8 cellular contexts compared by ENCODE assay signal in the genomic region with DNA sequence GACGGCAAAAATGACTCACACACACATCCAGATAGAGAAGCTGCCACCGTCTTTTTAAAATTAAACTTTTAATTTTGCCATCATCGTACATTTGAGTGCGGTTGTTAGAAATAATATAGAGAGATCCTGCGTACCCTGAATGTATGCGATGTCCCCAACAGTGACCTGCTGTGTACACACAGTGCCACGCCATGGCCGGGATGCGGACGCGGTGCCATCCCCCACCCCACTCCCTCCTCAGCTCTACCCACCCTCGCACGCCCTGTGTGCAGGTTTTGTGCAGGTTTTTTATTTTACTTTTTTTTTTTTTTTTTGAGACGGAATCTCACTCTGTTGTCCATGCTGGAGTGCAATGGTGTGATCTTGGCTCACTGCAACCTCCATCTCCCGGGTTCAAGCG.
"Had no signal": no experiment of that assay in that cellular context is flagged by ENCODE, and none has a peak within 500 bp of the region (broad histone marks: within the 10 kb centered on the region; RNA-seq: fewer than 3 reads in every experiment).

No MANE protein-coding gene starts in this region.

- DNase-seq: H9, HCEC 1CT, IMR-90 had no signal

- FAIRE-seq: H1, H54, HTR-8/SVneo, K562 had no signal

- ATAC-seq: GM23338 had no signal

- H3K27ac Mint-ChIP-seq: GM23338, H9 had no signal

- H2AFZ ChIP-seq: GM23338 had no signal

- H3K4me2 ChIP-seq: GM23338 had no signal

- H3K4me3 ChIP-seq: GM23338, K562 had no signal

- H3K4me3 Mint-ChIP-seq: GM23338, H9 had no signal
